In the genomic region with DNA sequence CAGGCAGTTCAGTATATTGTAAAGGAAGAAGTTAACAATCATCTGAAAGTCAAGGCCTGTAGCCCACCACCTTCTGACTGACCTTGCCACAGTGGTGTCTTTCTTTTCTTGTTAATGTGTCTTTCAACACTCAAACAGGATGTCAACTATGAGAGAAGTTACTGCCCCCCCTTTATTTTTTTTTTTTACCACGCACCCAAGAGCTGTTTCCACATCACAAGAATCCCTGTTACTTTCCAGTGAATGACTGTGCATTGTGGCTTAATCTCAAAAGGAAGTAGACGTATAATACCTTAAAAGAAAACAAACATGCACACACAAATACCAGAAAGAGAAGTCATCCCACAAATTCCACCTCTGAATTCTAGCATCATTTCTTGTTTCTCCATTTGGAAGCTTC, we compare ENCODE assay signal across 11 cellular contexts.
A peak's percentile ranks its signal among the peaks of the same experiment; 100 is the strongest.
DNase-seq lines count a peak whose midpoint lies in the region; ATAC-seq, FAIRE-seq and TF ChIP-seq lines count a peak whose summit lies in the region.
"Had no signal": no experiment of that assay in that cellular context is flagged by ENCODE, and none has a peak within 500 bp of the region (broad histone marks: within the 10 kb centered on the region; RNA-seq: fewer than 3 reads in every experiment).

No MANE protein-coding gene starts in this region.

- H3K4me3 ChIP-seq in AG10803 (ENCODE audit: low read length): no peak overlapping the region
- no peak overlapping the region for H3K4me3 ChIP-seq in HUES48 (ENCODE audit: low read depth, low read length)
- H3K4me3 ChIP-seq in GM12878: no peak overlapping the region
- H3K4me3 ChIP-seq in lung: no peak overlapping the region

- H4K20me1 ChIP-seq in GM12878 (ENCODE audit: control insufficient read depth, insufficient read depth): no peaks in the 10 kb centered on the region

- no peak overlapping the region for H2AFZ ChIP-seq in GM12878 (ENCODE audit: control insufficient read depth, low read depth, low read length)

- H3K4me1 ChIP-seq in HUES48 (ENCODE audit: control insufficient read depth, insufficient read depth, low read length) (peaks cover 96% of the 10 kb centered on the region), GM12878 (ENCODE audit: control insufficient read depth, insufficient read depth, low read length) (peaks cover 3% of the 10 kb centered on the region; the same call in 1 of the 2 replicates), lung (ENCODE audit: control insufficient read depth in 2 of 2, insufficient read depth in 2 of 2, low read length in 2 of 2) (peaks cover 1 to 18% of the 10 kb centered on the region in 2 donors)

- H3K36me3 ChIP-seq in HUES48 (ENCODE audit: control insufficient read depth, insufficient read depth, low read length) (no peaks in the 10 kb centered on the region), GM12878 (ENCODE audit: control insufficient read depth in 2 of 2, insufficient read depth in 2 of 2, low read length in 1 of 2) (no peaks in the 10 kb centered on the region), lung (ENCODE audit: control insufficient read depth in 2 of 2, insufficient read depth in 2 of 2, low read length in 2 of 2) (no peaks in the 10 kb centered on the region)

- RAD21 ChIA-PET in GM12878 (lab: Charles Lee; ENCODE audit: unreplicated experiment): interaction anchor here (0.6 to 2.4 kb wide), 4 partner anchors 9 to 81 kb away, joined by 3 to 6 read pairs (median 3); no protein-coding TSS in a partner anchor

- SMC1A ChIA-PET in GM12878 (lab: Charles Lee; ENCODE audit: uncharacterized antibody, unreplicated experiment): interaction anchor here (1.1 to 3.6 kb wide), 9 partner anchors 9 to 104 kb away, joined by 3 to 22 read pairs (median 5); no protein-coding TSS in a partner anchor

- peak overlapping the region; percentile 26 for H3K27ac ChIP-seq in HUES48 (ENCODE audit: low read depth, low read length)
- H3K27ac ChIP-seq in GM12878 (ENCODE audit: control insufficient read depth, insufficient read depth): no peak overlapping the region
- H3K27ac ChIP-seq in lung (ENCODE audit: low read depth in 1 of 2, low read length in 1 of 2): peak overlapping the region in 1 of 2 donors; percentile 81

- no peak overlapping the region for H3K4me2 ChIP-seq in GM12878 (ENCODE audit: control insufficient read depth, insufficient read depth)

- H3K9me3 ChIP-seq in HUES48 (ENCODE audit: control insufficient read depth, insufficient read depth, low read length) (no peaks in the 10 kb centered on the region), GM12878 (replicated peaks; ENCODE audit: control insufficient read depth, insufficient read depth, low read length) (no peaks in the 10 kb centered on the region), lung (ENCODE audit: control insufficient read depth in 2 of 2, insufficient read depth in 1 of 2, low read length in 1 of 2) (no peaks in the 10 kb centered on the region)

- no peak; the same call in 1 of the 3 replicates for ATAC-seq in GM12878
- peak; percentile 43 for ATAC-seq in lung (ENCODE audit: insufficient read depth, low FRiP score)
- no peak for ATAC-seq in GM18517 (IDR thresholded peaks at IDR 0.05; ENCODE audit: unreplicated experiment)
- no peak for ATAC-seq in GM21717 (IDR thresholded peaks at IDR 0.05; ENCODE audit: unreplicated experiment)
- ATAC-seq in HG03565 (IDR thresholded peaks at IDR 0.05; ENCODE audit: unreplicated experiment): no peak

- BruUV-seq in GM12878 (replicated peaks; lab: Mats Ljungman, UMichigan): no TSS peak

- in situ Hi-C loops in GM12878 (cut with MboI): no loop called here

- no peaks in the 10 kb centered on the region; the same call in 1 of the 2 replicates for H3K79me2 ChIP-seq in GM12878 (ENCODE audit: control insufficient read depth, insufficient read depth, low read length)

- CTCF ChIA-PET in GM12878 (lab: Yijun Ruan, JAX): no interaction called here

- H3K27me3 ChIP-seq in HUES48 (ENCODE audit: control insufficient read depth, insufficient read depth, low read length): no peaks in the 10 kb centered on the region
- H3K27me3 ChIP-seq in GM12878 (replicated peaks in 1 of 2; ENCODE audit: control insufficient read depth in 2 of 2, insufficient read depth in 2 of 2, low read length in 1 of 2): no peaks in the 10 kb centered on the region; a peak in 1 of 4 replicates
- no peaks in the 10 kb centered on the region for H3K27me3 ChIP-seq in lung (ENCODE audit: control insufficient read depth, insufficient read depth)

- TF ChIP-seq CTCF in AG10803 (conservative IDR thresholded peaks at IDR 0.05; ENCODE audit: low read length) (no peak), GM12878 (IDR thresholded peaks at IDR 0.05 in 2 of 3, conservative IDR thresholded peaks at IDR 0.05 in 1 of 3; ENCODE audit: control insufficient read depth in 2 of 3, extremely low read depth in 1 of 3, insufficient read depth in 1 of 3, low read depth in 3 of 3, low read length in 3 of 3) (no peak), lung (IDR thresholded peaks at IDR 0.05; ENCODE audit: control extremely low read depth, extremely low read depth) (no peak)

- intact Hi-C loops in GM12878 (cut with micrococcal nuclease; ENCODE audit: unreplicated experiment): no loop called here

- DNase-seq in AG10803 (ENCODE audit: low read depth) (peak; percentile 73), GM12878 (ENCODE audit: low read depth, low spot score) (no peak), lung (ENCODE audit: low spot score) (no peak)
- DNase-seq in activated T-cell treated with anti-CD3 and anti-CD28 coated beads, Interleukin-2, amount 50 U/mL, for 48 hours: no peak
- DNase-seq: activated effector memory CD4-positive, alpha-beta T cell treated with Interleukin-2 at 50 U/mL for 16 hours; left cardiac atrium; stimulated activated CD8-positive, alpha-beta memory T cell treated with anti-CD3 and anti-CD28 coated beads, Interleukin-4, amount 100 ng/mL, for 48 hours had no signal

- TF ChIP-seq EP300 in GM12878 (IDR thresholded peaks at IDR 0.05; ENCODE audit: borderline replicate concordance in 1 of 2, control insufficient read depth in 1 of 2, low read depth in 2 of 2, low read length in 2 of 2): no peak

- POLR2A ChIA-PET in GM12878 (lab: Charles Lee): interaction anchor here (1.1 to 1.5 kb wide), 2 partner anchors 9 to 15 kb away, joined by 4 read pairs; no protein-coding TSS in a partner anchor

- TF ChIP-seq RAD21 in GM12878 (IDR thresholded peaks at IDR 0.05; ENCODE audit: insufficient read depth, low read depth, low read length): no peak

- WGBS in GM12878 (ENCODE audit: insufficient coverage, insufficient replicate concordance, low lambda C conversion rate, missing lambda C conversion rate): 27% methylated on average over 2 of the region's 2 CpGs
- 8 to 9% methylated on average over 2 of the region's 2 CpGs for WGBS in lung, 2 donors

- no peak for FAIRE-seq in GM12878 (lab: Jason Lieb, UNC)

- H3K9ac ChIP-seq in HUES48 (ENCODE audit: low read depth, low read length) (no peak overlapping the region), GM12878 (ENCODE audit: control insufficient read depth, insufficient read depth, low read length) (no peak overlapping the region)

- no peak for TF ChIP-seq POLR2A in GM12878 (IDR thresholded peaks at IDR 0.05; ENCODE audit: low read depth, low read length)

TF ChIP-seq in GM12878, 131 proteins besides CTCF, POLR2A, EP300 and RAD21:
- TF ChIP-seq, protein P1, sequence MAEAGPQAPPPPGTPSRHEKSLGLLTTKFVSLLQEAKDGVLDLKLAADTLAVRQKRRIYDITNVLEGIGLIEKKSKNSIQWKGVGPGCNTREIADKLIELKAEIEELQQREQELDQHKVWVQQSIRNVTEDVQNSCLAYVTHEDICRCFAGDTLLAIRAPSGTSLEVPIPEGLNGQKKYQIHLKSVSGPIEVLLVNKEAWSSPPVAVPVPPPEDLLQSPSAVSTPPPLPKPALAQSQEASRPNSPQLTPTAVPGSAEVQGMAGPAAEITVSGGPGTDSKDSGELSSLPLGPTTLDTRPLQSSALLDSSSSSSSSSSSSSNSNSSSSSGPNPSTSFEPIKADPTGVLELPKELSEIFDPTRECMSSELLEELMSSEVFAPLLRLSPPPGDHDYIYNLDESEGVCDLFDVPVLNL (IDR thresholded peaks at IDR 0.05; ENCODE audit: low read depth, low read length): no peak
- TF ChIP-seq RUNX3 (IDR thresholded peaks at IDR 0.05; ENCODE audit: low read length) (0 out of 2 replicates have a peak, but pooled peaks have one; percentile 19), JUND (IDR thresholded peaks at IDR 0.05; ENCODE audit: low read depth, low read length) (no peak), FOXK2 (IDR thresholded peaks at IDR 0.05) (no peak), ATF7 (IDR thresholded peaks at IDR 0.05; ENCODE audit: low read depth) (no peak), ZNF384 (IDR thresholded peaks at IDR 0.05; ENCODE audit: borderline replicate concordance, low read depth, low read length) (peak; percentile 49; the same call in 1 of the 2 replicates), RELA (IDR thresholded peaks at IDR 0.05; ENCODE audit: borderline replicate concordance, partially characterized antibody) (no peak)
